1 cellular context compared by ENCODE assay signal in genomic region chr11:14645985-14646900, GRCh38.
TF ChIP-seq lines count a peak whose summit lies in the region.

No MANE protein-coding gene starts in this region.

TF ChIP-seq in HEK293, 187 proteins besides CTCF, POLR2A, EP300 and RAD21 (continued from another document):
- TF ChIP-seq PRDM10 (tag by site-specific recombination; IDR thresholded peaks at IDR 0.05): peak; percentile 0; the same call in 1 of the 2 replicates
- TF ChIP-seq GLI2 (tag by site-specific recombination; IDR thresholded peaks at IDR 0.05; ENCODE audit: borderline replicate concordance, low read depth): no peak
- peak; percentile 95 for TF ChIP-seq PRDM6 (tag by site-specific recombination; IDR thresholded peaks at IDR 0.05)
- TF ChIP-seq ZNF530 (tag by site-specific recombination; IDR thresholded peaks at IDR 0.05; ENCODE audit: low read depth): no peak
- TF ChIP-seq FEZF1 (tag by site-specific recombination; IDR thresholded peaks at IDR 0.05): peak; percentile 70; the same call in 1 of the 2 replicates
- peak; percentile 75 for TF ChIP-seq ZNF600 (tag by site-specific recombination; IDR thresholded peaks at IDR 0.05)
- TF ChIP-seq ZNF629 (tag by site-specific recombination; IDR thresholded peaks at IDR 0.05): peak; percentile 92
- TF ChIP-seq ZNF645 (tag by site-specific recombination; IDR thresholded peaks at IDR 0.05): no peak
